ENCODE assay signal across 17 cellular contexts in genomic region chr6:16722616-16723015, GRCh38. TPM values are rescaled to one million over a fixed set of nuclear protein-coding genes. Genes with fewer than 3 reads are reported as not detected.
DNase-seq lines count a peak whose midpoint lies in the region; ATAC-seq and TF ChIP-seq lines count a peak whose summit lies in the region.
"Had no signal": no experiment of that assay in that cellular context is flagged by ENCODE, and none has a peak within 500 bp of the region (broad histone marks: within the 10 kb centered on the region; RNA-seq: fewer than 3 reads in every experiment).

No MANE protein-coding gene starts in this region.

- no peaks in the 10 kb centered on the region for H3K36me3 ChIP-seq in uterus
- H3K36me3 ChIP-seq: HAP-1, tibial nerve had no signal

- no peak overlapping the region for H3K4me3 Mint-ChIP-seq in activated naive CD8-positive, alpha-beta T cell
- H3K4me3 Mint-ChIP-seq in activated naive CD8-positive, alpha-beta T cell treated with anti-CD3 and anti-CD28 coated beads for 36 hours, result no peak overlapping the region
- H3K4me3 Mint-ChIP-seq in brain, result peak overlapping the region in 1 of 5 experiments; percentile 39
- H3K4me3 Mint-ChIP-seq in mesothelial cell of epicardium, result peak overlapping the region; percentile 10
- no peak overlapping the region for H3K4me3 Mint-ChIP-seq in natural killer cell
- H3K4me3 Mint-ChIP-seq: central memory CD8-positive, alpha-beta T cell had no signal

- intact Hi-C loops in uterus (cut with DNase I; ENCODE audit: low total_unique reads), result no loop called here
- intact Hi-C loops in natural killer cell (cut with micrococcal nuclease), result no loop called here

- ATAC-seq in natural killer cell (no peak), HG02840 (IDR thresholded peaks at IDR 0.05; ENCODE audit: low FRiP score, unreplicated experiment) (no peak), GM18505 (IDR thresholded peaks at IDR 0.05; ENCODE audit: unreplicated experiment) (no peak)
- ATAC-seq: activated naive CD4-positive, alpha-beta T cell treated with anti-CD3 and anti-CD28 coated beads, Interleukin-2, amount 50 U/mL, for 72 hours; sciatic nerve had no signal

- peak overlapping the region; percentile 16 for H3K27ac Mint-ChIP-seq in activated naive CD8-positive, alpha-beta T cell
- no peak overlapping the region for H3K27ac Mint-ChIP-seq in activated naive CD8-positive, alpha-beta T cell treated with anti-CD3 and anti-CD28 coated beads for 36 hours
- peak overlapping the region in 3 of 5 experiments; percentile 22 to 88 (median 48) for H3K27ac Mint-ChIP-seq in brain
- peak overlapping the region; percentile 90 for H3K27ac Mint-ChIP-seq in mesothelial cell of epicardium
- no peak overlapping the region for H3K27ac Mint-ChIP-seq in natural killer cell
- H3K27ac Mint-ChIP-seq: activated naive CD4-positive, alpha-beta T cell treated with anti-CD3 and anti-CD28 coated beads, Interleukin-2, amount 50 U/mL, for 72 hours had no signal

- no peaks in the 10 kb centered on the region for H3K9me3 Mint-ChIP-seq in activated naive CD8-positive, alpha-beta T cell (ENCODE audit: low read depth)
- H3K9me3 Mint-ChIP-seq in activated naive CD8-positive, alpha-beta T cell treated with anti-CD3 and anti-CD28 coated beads for 36 hours, result no peaks in the 10 kb centered on the region
- H3K9me3 Mint-ChIP-seq in brain, result peaks cover 0 to 3% (median 0%) of the 10 kb centered on the region in 5 experiments
- H3K9me3 Mint-ChIP-seq in mesothelial cell of epicardium, result no peaks in the 10 kb centered on the region
- no peaks in the 10 kb centered on the region for H3K9me3 Mint-ChIP-seq in natural killer cell
- H3K9me3 Mint-ChIP-seq: activated naive CD4-positive, alpha-beta T cell treated with anti-CD3 and anti-CD28 coated beads, Interleukin-2, amount 50 U/mL, for 72 hours; central memory CD8-positive, alpha-beta T cell had no signal

- no peaks in the 10 kb centered on the region for H3K27me3 Mint-ChIP-seq in activated naive CD8-positive, alpha-beta T cell
- no peaks in the 10 kb centered on the region for H3K27me3 Mint-ChIP-seq in activated naive CD8-positive, alpha-beta T cell treated with anti-CD3 and anti-CD28 coated beads for 36 hours
- no peaks in the 10 kb centered on the region for H3K27me3 Mint-ChIP-seq in brain
- no peaks in the 10 kb centered on the region for H3K27me3 Mint-ChIP-seq in mesothelial cell of epicardium (ENCODE audit: low read depth)
- no peaks in the 10 kb centered on the region for H3K27me3 Mint-ChIP-seq in natural killer cell (ENCODE audit: low read depth in 2 of 2)
- H3K27me3 Mint-ChIP-seq: central memory CD8-positive, alpha-beta T cell had no signal

- DNase-seq in activated naive CD8-positive, alpha-beta T cell treated with anti-CD3 and anti-CD28 coated beads for 36 hours, result no peak
- DNase-seq in mesothelial cell of epicardium (ENCODE audit: low spot score in 2 of 2, unreplicated experiment in 2 of 2), result no peak
- DNase-seq in uterus, result no peak
- DNase-seq in natural killer cell, result no peak
- DNase-seq: activated CD4-positive, alpha-beta T cell treated with anti-CD3 and anti-CD28 coated beads for 1 hour; NCI-H2029 treated with DMSO at 0.1 percent for 48 hours; stimulated activated CD4-positive, alpha-beta T cell treated with anti-CD3 and anti-CD28 coated beads, Interleukin-2, amount 100 ng/mL, for 48 hours; T-helper 2 cell had no signal

- H3K9me3 ChIP-seq in uterus, result no peaks in the 10 kb centered on the region
- H3K9me3 ChIP-seq: HAP-1, tibial nerve had no signal

- H3K4me3 ChIP-seq in uterus, result no peak overlapping the region
- H3K4me3 ChIP-seq: HAP-1, tibial nerve had no signal

- H3K4me1 Mint-ChIP-seq in activated naive CD8-positive, alpha-beta T cell (ENCODE audit: low read depth), result peaks cover 44% of the 10 kb centered on the region
- H3K4me1 Mint-ChIP-seq in activated naive CD8-positive, alpha-beta T cell treated with anti-CD3 and anti-CD28 coated beads for 36 hours, result peaks cover 32% of the 10 kb centered on the region
- peaks cover 83% of the 10 kb centered on the region for H3K4me1 Mint-ChIP-seq in brain
- peaks cover 72% of the 10 kb centered on the region for H3K4me1 Mint-ChIP-seq in mesothelial cell of epicardium
- H3K4me1 Mint-ChIP-seq in natural killer cell, result peaks cover 10 to 17% of the 10 kb centered on the region in 2 donors

- TF ChIP-seq POLR2A in uterus (IDR thresholded peaks at IDR 0.05) (no peak), GM18505 (IDR thresholded peaks at IDR 0.05; ENCODE audit: borderline replicate concordance, extremely low read depth, insufficient read depth, insufficient read length) (no peak)

- TF ChIP-seq CTCF in brain (conservative IDR thresholded peaks at IDR 0.05) (no peak), mesothelial cell of epicardium (IDR thresholded peaks at IDR 0.05; ENCODE audit: unreplicated experiment) (no peak), uterus (IDR thresholded peaks at IDR 0.05) (no peak), natural killer cell (IDR thresholded peaks at IDR 0.05) (no peak)

- peak overlapping the region; percentile 83 to 96 for H3K27ac ChIP-seq in uterus

- peaks cover 3% of the 10 kb centered on the region for H3K36me3 Mint-ChIP-seq in activated naive CD8-positive, alpha-beta T cell
- peaks cover 11% of the 10 kb centered on the region for H3K36me3 Mint-ChIP-seq in activated naive CD8-positive, alpha-beta T cell treated with anti-CD3 and anti-CD28 coated beads for 36 hours
- peaks cover 21% of the 10 kb centered on the region for H3K36me3 Mint-ChIP-seq in brain
- no peaks in the 10 kb centered on the region for H3K36me3 Mint-ChIP-seq in mesothelial cell of epicardium
- no peaks in the 10 kb centered on the region for H3K36me3 Mint-ChIP-seq in natural killer cell
- H3K36me3 Mint-ChIP-seq: activated naive CD4-positive, alpha-beta T cell treated with anti-CD3 and anti-CD28 coated beads, Interleukin-2, amount 50 U/mL, for 72 hours had no signal

- H3K4me1 ChIP-seq in uterus, result peaks cover 10 to 14% of the 10 kb centered on the region in 2 donors

- no peaks in the 10 kb centered on the region for H3K27me3 ChIP-seq in uterus
- H3K27me3 ChIP-seq: tibial nerve had no signal

RNA-seq across cellular contexts. Expression of gene ATXN1, which starts 38.6 kb away (rescaled TPM):
- total RNA-seq in activated naive CD8-positive, alpha-beta T cell treated with anti-CD3 and anti-CD28 coated beads for 36 hours, result 10 to 100 TPM; 27.8 to 32.8 TPM
- 4.5 TPM for polyA plus RNA-seq in brain (ENCODE audit: insufficient read depth, low read depth, low replicate concordance)
- total RNA-seq in mesothelial cell of epicardium (54.6 to 62.9 TPM (median 59.5 TPM) in 3 replicates), uterus (100 to 1,000 TPM in 1 of 4 donors, 10 to 100 TPM in 3; 21.0 to 102 (median 51.1) TPM), natural killer cell (100 to 1,000 TPM in 1 of 3 donors, 10 to 100 TPM in 2; 90.4 to 120 (median 97.9) TPM)

Comparison
In these comparisons a context has a peak if more than half of its experiments do, and no peak if none do; other contexts are left out.
1. H3K27ac Mint-ChIP-seq: peak in activated naive CD8-positive, alpha-beta T cell (single experiment), brain (3 of 5) and mesothelial cell of epicardium (single experiment); none in activated naive CD8-positive, alpha-beta T cell treated with anti-CD3 and anti-CD28 coated beads for 36 hours (single experiment) and natural killer cell (0 of 2).